14 cellular contexts compared by ENCODE assay signal in genomic region chr11:117856892-117857291, GRCh38. TPM values are rescaled to one million over a fixed set of nuclear protein-coding genes. Genes with fewer than 3 reads are reported as not detected.
"Had no signal": no experiment of that assay in that cellular context is flagged by ENCODE, and none has a peak within 500 bp of the region (broad histone marks: within the 10 kb centered on the region; RNA-seq: fewer than 3 reads in every experiment).

No MANE protein-coding gene starts in this region.

- H3K27ac ChIP-seq: breast epithelium, pancreas had no signal

- H3K36me3 ChIP-seq: breast epithelium, pancreas had no signal

- H3K4me1 ChIP-seq: breast epithelium, pancreas had no signal

- H3K9me3 ChIP-seq: breast epithelium, pancreas had no signal

- H3K27ac Mint-ChIP-seq: activated naive CD8-positive, alpha-beta T cell treated with anti-CD3 and anti-CD28 coated beads for 36 hours; WTC11 had no signal

- H3K27me3 ChIP-seq: breast epithelium, pancreas had no signal

- ATAC-seq: activated T-cell treated with anti-CD3 and anti-CD28 coated beads, Interleukin-2, amount 50 U/mL, for 4 hours; pancreas; SK-N-SH treated with all-trans-retinoic acid at 6 μM for 48 hours; WTC11 had no signal

- H3K4me3 ChIP-seq: breast epithelium, pancreas had no signal

- DNase-seq: activated CD4-positive, alpha-beta T cell treated with anti-CD3 and anti-CD28 coated beads, Interleukin-2, amount 50 U/mL, for 1 hour; activated gamma-delta T cell treated with Interleukin-2 at 50 U/mL for 16 hours; activated naive CD8-positive, alpha-beta T cell treated with anti-CD3 and anti-CD28 coated beads for 36 hours; activated T-cell treated with anti-CD3 and anti-CD28 coated beads, Interleukin-2, amount 50 U/mL, for 4 hours; effector CD4-positive, alpha-beta T cell; foreskin melanocyte; mesendoderm; small intestine; substantia nigra had no signal

- H3K4me3 Mint-ChIP-seq: activated naive CD8-positive, alpha-beta T cell treated with anti-CD3 and anti-CD28 coated beads for 36 hours; activated T-cell treated with anti-CD3 and anti-CD28 coated beads, Interleukin-2, amount 50 U/mL, for 4 hours; WTC11 had no signal

RNA-seq across cellular contexts. Expression of gene FXYD6, which starts 19.6 kb away (rescaled TPM):
- total RNA-seq: T-helper 1 cell treated with Interleukin-12 subunit alpha and Interleukin-12 subunit beta and Interleukin-4 antibody, amounts not matched to agents 30 ng/mL and 1 ng/mL, for 36 hours had no signal

RNA-seq across cellular contexts. Expression of gene DSCAML1, which starts 59.9 kb away (rescaled TPM):
- total RNA-seq: activated T-cell treated with anti-CD3 and anti-CD28 coated beads, Interleukin-2, amount 50 U/mL, for 4 hours had no signal
